ENCODE assay signal across 21 cellular contexts in the genomic region with DNA sequence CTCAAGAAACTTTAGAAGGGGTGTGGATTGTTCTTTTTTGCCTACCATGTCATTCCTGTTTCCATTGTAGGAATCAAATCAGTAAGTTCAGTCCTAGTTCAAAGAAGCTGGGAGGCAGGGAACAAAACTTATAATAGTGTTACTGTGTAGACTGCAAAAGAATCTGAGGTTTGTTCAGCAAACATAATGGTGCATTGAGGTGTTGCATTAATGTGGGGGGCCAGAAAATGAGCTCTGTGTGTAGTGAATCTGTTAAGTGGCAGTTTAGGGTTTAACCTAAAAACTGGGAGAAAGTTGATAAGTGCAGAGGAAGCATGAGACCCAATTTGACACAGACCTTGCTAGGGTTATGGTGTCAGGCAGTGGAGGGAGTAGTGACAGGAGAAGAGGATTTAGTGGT.
"Had no signal": no experiment of that assay in that cellular context is flagged by ENCODE, and none has a peak within 500 bp of the region (broad histone marks: within the 10 kb centered on the region; RNA-seq: fewer than 3 reads in every experiment).

No MANE protein-coding gene starts in this region.

- ATAC-seq: left cardiac atrium; left ventricle myocardium superior; natural killer cell treated with Interleukin-12 subunit alpha and Interleukin-12 subunit beta and Interleukin-15 and Interleukin-18, amount 100 ng/mL, for 72 hours; stimulated activated naive B cell treated with anti-CD40 and anti-IgM and Interleukin-4, amounts not matched to agents 10 μg/mL and 1 μg/mL and 100 μg/mL, for 72 hours; stimulated activated naive CD8-positive, alpha-beta T cell treated with anti-CD3 and anti-CD28 coated beads, Interleukin-15, amount 100 ng/mL, for 72 hours had no signal

- H2AFZ ChIP-seq: hepatocyte, neural progenitor cell had no signal

- FAIRE-seq: kidney had no signal

- H3K36me3 Mint-ChIP-seq: neural progenitor cell; stimulated activated naive B cell treated with anti-CD40 and anti-IgM and Interleukin-4, amounts not matched to agents 10 μg/mL and 1 μg/mL and 100 μg/mL, for 72 hours had no signal

- H3K9me3 ChIP-seq: colonic mucosa, esophagus squamous epithelium, right atrium auricular region, testis, transverse colon had no signal

- H3K4me2 ChIP-seq: hepatocyte, neural progenitor cell had no signal

- H3K36me3 ChIP-seq: colonic mucosa, esophagus squamous epithelium, neural progenitor cell, right atrium auricular region, sigmoid colon, transverse colon had no signal

- H3K4me3 Mint-ChIP-seq: natural killer cell treated with Interleukin-12 subunit alpha and Interleukin-12 subunit beta and Interleukin-15 and Interleukin-18, amount 100 ng/mL, for 72 hours; neural progenitor cell; stimulated activated naive B cell treated with anti-CD40 and anti-IgM and Interleukin-4, amounts not matched to agents 10 μg/mL and 1 μg/mL and 100 μg/mL, for 72 hours; stimulated activated naive CD8-positive, alpha-beta T cell treated with anti-CD3 and anti-CD28 coated beads, Interleukin-15, amount 100 ng/mL, for 72 hours had no signal

- H3K27ac ChIP-seq: colonic mucosa, esophagus squamous epithelium, hepatocyte, neural progenitor cell, right atrium auricular region, sigmoid colon, testis, transverse colon had no signal

- DNase-seq: cerebellar nuclear complex; colonic mucosa; dermis blood vessel endothelial cell; esophagus squamous epithelium; kidney; left cardiac atrium; left ventricle myocardium superior; nucleus accumbens; posterior cingulate gyrus; sigmoid colon; stimulated activated CD4-positive, alpha-beta T cell treated with anti-CD3 and anti-CD28 coated beads, Interleukin-2, amount 100 ng/mL, for 24 hours; stimulated activated CD4-positive, alpha-beta T cell treated with anti-CD3 and anti-CD28 coated beads, Interleukin-4, amount 100 ng/mL, for 4 hours; stimulated activated naive B cell treated with anti-CD40 and anti-IgM and Interleukin-4, amounts not matched to agents 10 μg/mL and 1 μg/mL and 100 μg/mL, for 72 hours; stimulated activated naive CD8-positive, alpha-beta T cell treated with anti-CD3 and anti-CD28 coated beads, Interleukin-15, amount 100 ng/mL, for 72 hours; testis; transverse colon had no signal

- H3K27me3 ChIP-seq: colonic mucosa, esophagus squamous epithelium, hepatocyte, neural progenitor cell, right atrium auricular region, sigmoid colon, testis, transverse colon had no signal

- H3K79me2 ChIP-seq: hepatocyte had no signal

- H3K27me3 Mint-ChIP-seq: stimulated activated naive B cell treated with anti-CD40 and anti-IgM and Interleukin-4, amounts not matched to agents 10 μg/mL and 1 μg/mL and 100 μg/mL, for 72 hours; stimulated activated naive CD8-positive, alpha-beta T cell treated with anti-CD3 and anti-CD28 coated beads, Interleukin-15, amount 100 ng/mL, for 72 hours had no signal

- H3K4me1 Mint-ChIP-seq: neural progenitor cell; stimulated activated naive B cell treated with anti-CD40 and anti-IgM and Interleukin-4, amounts not matched to agents 10 μg/mL and 1 μg/mL and 100 μg/mL, for 72 hours; stimulated activated naive CD8-positive, alpha-beta T cell treated with anti-CD3 and anti-CD28 coated beads, Interleukin-15, amount 100 ng/mL, for 72 hours had no signal

- H3K4me3 ChIP-seq: colonic mucosa, esophagus squamous epithelium, hepatocyte, neural progenitor cell, right atrium auricular region, sigmoid colon, skin epidermis, testis, transverse colon had no signal

- H3K27ac Mint-ChIP-seq: natural killer cell treated with Interleukin-12 subunit alpha and Interleukin-12 subunit beta and Interleukin-15 and Interleukin-18, amount 100 ng/mL, for 72 hours; neural progenitor cell; stimulated activated naive B cell treated with anti-CD40 and anti-IgM and Interleukin-4, amounts not matched to agents 10 μg/mL and 1 μg/mL and 100 μg/mL, for 72 hours had no signal

- H3K4me1 ChIP-seq: esophagus squamous epithelium, neural progenitor cell, right atrium auricular region, testis had no signal

- H3K9ac ChIP-seq: neural progenitor cell had no signal
